Comparison of ENCODE assay signal across 1 cellular context in the genomic region with DNA sequence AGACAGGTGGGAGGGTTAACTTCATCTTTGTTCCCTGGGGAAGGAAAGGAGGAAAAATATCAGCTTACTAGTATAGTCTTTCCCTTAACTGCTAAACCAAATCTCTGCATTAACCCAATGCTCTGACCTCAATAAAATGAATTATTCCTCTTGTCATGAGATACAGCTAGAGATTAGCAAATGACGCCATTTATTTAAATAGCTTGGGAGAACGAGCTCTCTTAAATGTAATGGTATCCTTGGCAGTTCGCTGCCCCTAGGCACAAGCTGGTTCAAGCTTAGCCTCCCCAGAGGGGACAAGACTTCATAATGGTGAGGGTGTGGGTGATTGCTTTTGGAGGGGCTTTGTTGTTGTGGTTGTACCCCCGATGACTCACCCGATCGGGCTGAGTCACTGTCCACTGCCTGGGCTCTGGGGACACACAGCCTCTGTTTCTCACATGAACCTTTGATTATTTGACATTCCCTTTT.
A peak's percentile ranks its signal among the peaks of the same experiment; 100 is the strongest.
TF ChIP-seq lines count a peak whose summit lies in the region.

No MANE protein-coding gene starts in this region.

TF ChIP-seq in K562, 482 proteins besides CTCF, POLR2A, EP300 and RAD21 (continues in another document):
- TF ChIP-seq ZNF263 (CRISPR knock-in tag; IDR thresholded peaks at IDR 0.05; ENCODE audit: borderline replicate concordance) (no peak), FOSL1 (tag; conservative IDR thresholded peaks at IDR 0.05) (peak; percentile 72), JUN (IDR thresholded peaks at IDR 0.05; ENCODE audit: borderline replicate concordance, low read depth, low read length) (peak; percentile 59; the same call in 1 of the 2 replicates), JUN (CRISPR knock-in tag; IDR thresholded peaks at IDR 0.05; ENCODE audit: borderline replicate concordance) (no peak), XRCC4 (IDR thresholded peaks at IDR 0.05; ENCODE audit: extremely low read depth, insufficient read depth, insufficient read length) (no peak), NRF1 (conservative IDR thresholded peaks at IDR 0.05 in 1 of 2, IDR thresholded peaks at IDR 0.05 in 1 of 2) (no peak), TCF15 (CRISPR knock-in tag; IDR thresholded peaks at IDR 0.05) (no peak), HOXB6 (CRISPR knock-in tag; IDR thresholded peaks at IDR 0.05; ENCODE audit: borderline replicate concordance) (no peak), OTX1 (CRISPR knock-in tag; IDR thresholded peaks at IDR 0.05) (no peak), DDX20 (tag; IDR thresholded peaks at IDR 0.05; ENCODE audit: low read depth) (no peak), NFE2 (IDR thresholded peaks at IDR 0.05; ENCODE audit: low read depth) (peak; percentile 47; the same call in 1 of the 2 replicates), CBFA2T2 (conservative IDR thresholded peaks at IDR 0.05) (no peak), POLR2AphosphoS5 (IDR thresholded peaks at IDR 0.05; ENCODE audit: control insufficient read depth, insufficient read depth, low read depth, low read length) (no peak), POLR2H (tag; IDR thresholded peaks at IDR 0.05; ENCODE audit: low read depth) (no peak), FOXK2 (conservative IDR thresholded peaks at IDR 0.05 in 1 of 2, IDR thresholded peaks at IDR 0.05 in 1 of 2; ENCODE audit: low read depth in 2 of 2) (no peak), FOS (IDR thresholded peaks at IDR 0.05; ENCODE audit: extremely low read depth, insufficient read length) (peak; percentile 26), SNIP1 (IDR thresholded peaks at IDR 0.05; ENCODE audit: low read depth) (no peak), DACH1 (IDR thresholded peaks at IDR 0.05; ENCODE audit: partially characterized antibody) (no peak), TFAM (CRISPR knock-in tag; conservative IDR thresholded peaks at IDR 0.05) (no peak), MCM5 (IDR thresholded peaks at IDR 0.05; ENCODE audit: low read depth) (no peak), ZNF41 (CRISPR knock-in tag; conservative IDR thresholded peaks at IDR 0.05) (no peak), HSF4 (CRISPR knock-in tag; IDR thresholded peaks at IDR 0.05; ENCODE audit: borderline replicate concordance) (no peak), KHSRP (IDR thresholded peaks at IDR 0.05) (no peak), SIN3A (IDR thresholded peaks at IDR 0.05; ENCODE audit: borderline replicate concordance in 2 of 2, control insufficient read depth in 1 of 2, low read depth in 2 of 2, low read length in 2 of 2) (no peak), ZNF277 (CRISPR knock-in tag; IDR thresholded peaks at IDR 0.05; ENCODE audit: borderline replicate concordance) (no peak), HDAC1 (IDR thresholded peaks at IDR 0.05) (no peak), MIER1 (IDR thresholded peaks at IDR 0.05; ENCODE audit: low read depth) (no peak), GTF2E2 (tag; IDR thresholded peaks at IDR 0.05) (no peak), SMARCA4 (IDR thresholded peaks at IDR 0.05) (peak; percentile 66; the same call in 1 of the 2 replicates), CREBBP (IDR thresholded peaks at IDR 0.05; ENCODE audit: low read depth, low read length) (no peak), ZNF133 (CRISPR knock-in tag; IDR thresholded peaks at IDR 0.05) (no peak), SRSF1 (IDR thresholded peaks at IDR 0.05; ENCODE audit: low read depth, low read length) (no peak), ZNF695 (CRISPR knock-in tag; IDR thresholded peaks at IDR 0.05) (no peak), STAT5A (IDR thresholded peaks at IDR 0.05; ENCODE audit: borderline replicate concordance, low read length) (no peak), ZNF507 (tag; conservative IDR thresholded peaks at IDR 0.05) (no peak), ZNF239 (CRISPR knock-in tag; IDR thresholded peaks at IDR 0.05) (no peak), MAFF (IDR thresholded peaks at IDR 0.05; ENCODE audit: low read length) (peak; percentile 2; the same call in 1 of the 2 replicates), TRIM28 (IDR thresholded peaks at IDR 0.05) (no peak), LEF1 (IDR thresholded peaks at IDR 0.05) (no peak), ZNF12 (CRISPR knock-in tag; IDR thresholded peaks at IDR 0.05) (no peak), SMARCE1 (IDR thresholded peaks at IDR 0.05) (0 out of 2 replicates have a peak, but pooled peaks have one; percentile 41), KLF16 (IDR thresholded peaks at IDR 0.05) (no peak), TGIF2 (CRISPR knock-in tag; IDR thresholded peaks at IDR 0.05) (no peak), SREBF1 (IDR thresholded peaks at IDR 0.05; ENCODE audit: borderline replicate concordance, low read depth, low read length) (no peak), NFIX (CRISPR knock-in tag; IDR thresholded peaks at IDR 0.05; ENCODE audit: low read depth) (no peak), ELF4 (CRISPR knock-in tag; IDR thresholded peaks at IDR 0.05) (no peak), ZNF174 (CRISPR knock-in tag; IDR thresholded peaks at IDR 0.05) (no peak), TAL1 (IDR thresholded peaks at IDR 0.05) (no peak), SREBF2 (CRISPR knock-in tag; IDR thresholded peaks at IDR 0.05) (no peak), ZBED1 (IDR thresholded peaks at IDR 0.05) (no peak), TEAD2 (tag; IDR thresholded peaks at IDR 0.05) (no peak), ZC3H4 (CRISPR knock-in tag; IDR thresholded peaks at IDR 0.05; ENCODE audit: borderline replicate concordance) (no peak), NR0B1 (IDR thresholded peaks at IDR 0.05; ENCODE audit: partially characterized antibody) (no peak), ARID1B (IDR thresholded peaks at IDR 0.05) (peak; percentile 42; the same call in 1 of the 2 replicates), ZNF316 (IDR thresholded peaks at IDR 0.05) (no peak), FIP1L1 (IDR thresholded peaks at IDR 0.05; ENCODE audit: low read depth, low read length, poor library complexity, severe bottlenecking) (no peak), ZNF24 (IDR thresholded peaks at IDR 0.05) (no peak), CBX2 (IDR thresholded peaks at IDR 0.05; ENCODE audit: insufficient read depth, low read length, poor library complexity, severe bottlenecking) (no peak), NFXL1 (CRISPR knock-in tag; IDR thresholded peaks at IDR 0.05) (no peak), ZBTB7A (IDR thresholded peaks at IDR 0.05; ENCODE audit: borderline replicate concordance, control insufficient read depth, low read depth, low read length) (no peak), ADNP (tag; IDR thresholded peaks at IDR 0.05) (no peak)
- TF ChIP-seq, protein P1, sequence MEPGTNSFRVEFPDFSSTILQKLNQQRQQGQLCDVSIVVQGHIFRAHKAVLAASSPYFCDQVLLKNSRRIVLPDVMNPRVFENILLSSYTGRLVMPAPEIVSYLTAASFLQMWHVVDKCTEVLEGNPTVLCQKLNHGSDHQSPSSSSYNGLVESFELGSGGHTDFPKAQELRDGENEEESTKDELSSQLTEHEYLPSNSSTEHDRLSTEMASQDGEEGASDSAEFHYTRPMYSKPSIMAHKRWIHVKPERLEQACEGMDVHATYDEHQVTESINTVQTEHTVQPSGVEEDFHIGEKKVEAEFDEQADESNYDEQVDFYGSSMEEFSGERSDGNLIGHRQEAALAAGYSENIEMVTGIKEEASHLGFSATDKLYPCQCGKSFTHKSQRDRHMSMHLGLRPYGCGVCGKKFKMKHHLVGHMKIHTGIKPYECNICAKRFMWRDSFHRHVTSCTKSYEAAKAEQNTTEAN (CRISPR knock-in tag; IDR thresholded peaks at IDR 0.05), result no peak
- TF ChIP-seq, protein P2, sequence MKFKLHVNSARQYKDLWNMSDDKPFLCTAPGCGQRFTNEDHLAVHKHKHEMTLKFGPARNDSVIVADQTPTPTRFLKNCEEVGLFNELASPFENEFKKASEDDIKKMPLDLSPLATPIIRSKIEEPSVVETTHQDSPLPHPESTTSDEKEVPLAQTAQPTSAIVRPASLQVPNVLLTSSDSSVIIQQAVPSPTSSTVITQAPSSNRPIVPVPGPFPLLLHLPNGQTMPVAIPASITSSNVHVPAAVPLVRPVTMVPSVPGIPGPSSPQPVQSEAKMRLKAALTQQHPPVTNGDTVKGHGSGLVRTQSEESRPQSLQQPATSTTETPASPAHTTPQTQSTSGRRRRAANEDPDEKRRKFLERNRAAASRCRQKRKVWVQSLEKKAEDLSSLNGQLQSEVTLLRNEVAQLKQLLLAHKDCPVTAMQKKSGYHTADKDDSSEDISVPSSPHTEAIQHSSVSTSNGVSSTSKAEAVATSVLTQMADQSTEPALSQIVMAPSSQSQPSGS (CRISPR knock-in tag; IDR thresholded peaks at IDR 0.05), result no peak
- TF ChIP-seq, protein P3, sequence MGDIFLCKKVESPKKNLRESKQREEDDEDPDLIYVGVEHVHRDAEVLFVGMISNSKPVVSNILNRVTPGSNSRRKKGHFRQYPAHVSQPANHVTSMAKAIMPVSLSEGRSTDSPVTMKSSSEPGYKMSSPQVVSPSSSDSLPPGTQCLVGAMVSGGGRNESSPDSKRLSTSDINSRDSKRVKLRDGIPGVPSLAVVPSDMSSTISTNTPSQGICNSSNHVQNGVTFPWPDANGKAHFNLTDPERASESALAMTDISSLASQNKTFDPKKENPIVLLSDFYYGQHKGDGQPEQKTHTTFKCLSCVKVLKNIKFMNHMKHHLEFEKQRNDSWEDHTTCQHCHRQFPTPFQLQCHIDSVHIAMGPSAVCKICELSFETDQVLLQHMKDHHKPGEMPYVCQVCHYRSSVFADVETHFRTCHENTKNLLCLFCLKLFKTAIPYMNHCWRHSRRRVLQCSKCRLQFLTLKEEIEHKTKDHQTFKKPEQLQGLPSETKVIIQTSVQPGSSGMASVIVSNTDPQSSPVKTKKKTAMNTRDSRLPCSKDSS (IDR thresholded peaks at IDR 0.05; ENCODE audit: low read depth, partially characterized antibody), result no peak
- TF ChIP-seq, protein P4, sequence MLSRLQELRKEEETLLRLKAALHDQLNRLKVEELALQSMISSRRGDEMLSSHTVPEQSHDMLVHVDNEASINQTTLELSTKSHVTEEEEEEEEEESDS (CRISPR knock-in tag; IDR thresholded peaks at IDR 0.05), result no peak
- TF ChIP-seq, protein P5, sequence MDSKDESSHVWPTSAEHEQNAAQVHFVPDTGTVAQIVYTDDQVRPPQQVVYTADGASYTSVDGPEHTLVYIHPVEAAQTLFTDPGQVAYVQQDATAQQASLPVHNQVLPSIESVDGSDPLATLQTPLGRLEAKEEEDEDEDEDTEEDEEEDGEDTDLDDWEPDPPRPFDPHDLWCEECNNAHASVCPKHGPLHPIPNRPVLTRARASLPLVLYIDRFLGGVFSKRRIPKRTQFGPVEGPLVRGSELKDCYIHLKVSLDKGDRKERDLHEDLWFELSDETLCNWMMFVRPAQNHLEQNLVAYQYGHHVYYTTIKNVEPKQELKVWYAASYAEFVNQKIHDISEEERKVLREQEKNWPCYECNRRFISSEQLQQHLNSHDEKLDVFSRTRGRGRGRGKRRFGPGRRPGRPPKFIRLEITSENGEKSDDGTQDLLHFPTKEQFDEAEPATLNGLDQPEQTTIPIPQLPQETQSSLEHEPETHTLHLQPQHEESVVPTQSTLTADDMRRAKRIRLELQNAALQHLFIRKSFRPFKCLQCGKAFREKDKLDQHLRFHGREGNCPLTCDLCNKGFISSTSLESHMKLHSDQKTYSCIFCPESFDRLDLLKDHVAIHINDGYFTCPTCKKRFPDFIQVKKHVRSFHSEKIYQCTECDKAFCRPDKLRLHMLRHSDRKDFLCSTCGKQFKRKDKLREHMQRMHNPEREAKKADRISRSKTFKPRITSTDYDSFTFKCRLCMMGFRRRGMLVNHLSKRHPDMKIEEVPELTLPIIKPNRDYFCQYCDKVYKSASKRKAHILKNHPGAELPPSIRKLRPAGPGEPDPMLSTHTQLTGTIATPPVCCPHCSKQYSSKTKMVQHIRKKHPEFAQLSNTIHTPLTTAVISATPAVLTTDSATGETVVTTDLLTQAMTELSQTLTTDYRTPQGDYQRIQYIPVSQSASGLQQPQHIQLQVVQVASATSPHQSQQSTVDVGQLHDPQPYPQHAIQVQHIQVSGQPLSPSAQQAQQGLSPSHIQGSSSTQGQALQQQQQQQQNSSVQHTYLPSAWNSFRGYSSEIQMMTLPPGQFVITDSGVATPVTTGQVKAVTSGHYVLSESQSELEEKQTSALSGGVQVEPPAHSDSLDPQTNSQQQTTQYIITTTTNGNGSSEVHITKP (IDR thresholded peaks at IDR 0.05; ENCODE audit: partially characterized antibody), result no peak
- TF ChIP-seq, protein P6, sequence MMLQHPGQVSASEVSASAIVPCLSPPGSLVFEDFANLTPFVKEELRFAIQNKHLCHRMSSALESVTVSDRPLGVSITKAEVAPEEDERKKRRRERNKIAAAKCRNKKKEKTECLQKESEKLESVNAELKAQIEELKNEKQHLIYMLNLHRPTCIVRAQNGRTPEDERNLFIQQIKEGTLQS (IDR thresholded peaks at IDR 0.05), result peak; percentile 85
- TF ChIP-seq, protein P6 (CRISPR knock-in tag; conservative IDR thresholded peaks at IDR 0.05), result no peak
- TF ChIP-seq, protein P7, sequence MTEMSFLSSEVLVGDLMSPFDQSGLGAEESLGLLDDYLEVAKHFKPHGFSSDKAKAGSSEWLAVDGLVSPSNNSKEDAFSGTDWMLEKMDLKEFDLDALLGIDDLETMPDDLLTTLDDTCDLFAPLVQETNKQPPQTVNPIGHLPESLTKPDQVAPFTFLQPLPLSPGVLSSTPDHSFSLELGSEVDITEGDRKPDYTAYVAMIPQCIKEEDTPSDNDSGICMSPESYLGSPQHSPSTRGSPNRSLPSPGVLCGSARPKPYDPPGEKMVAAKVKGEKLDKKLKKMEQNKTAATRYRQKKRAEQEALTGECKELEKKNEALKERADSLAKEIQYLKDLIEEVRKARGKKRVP (CRISPR knock-in tag; IDR thresholded peaks at IDR 0.05), result no peak
